ENCODE assay signal across 7 cellular contexts in the genomic region with DNA sequence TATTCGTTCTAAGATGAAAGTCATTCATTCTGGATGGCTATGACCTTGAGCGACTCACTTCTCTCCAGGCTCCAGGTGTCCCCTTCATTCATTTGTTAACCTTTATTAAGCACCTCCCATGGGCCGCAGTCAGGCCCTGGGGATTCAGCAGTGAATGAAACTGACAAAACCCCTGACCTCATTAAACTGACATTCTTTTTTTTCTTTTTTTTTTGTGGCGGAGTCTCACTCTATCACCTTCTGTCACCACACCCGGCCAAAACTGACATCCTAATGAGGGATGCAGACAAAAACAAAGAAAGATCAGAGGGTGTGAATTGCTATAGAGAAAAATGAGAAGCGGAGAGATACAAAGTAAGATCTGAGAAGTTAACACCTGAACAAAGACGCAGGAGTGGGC.
"Had no signal": no experiment of that assay in that cellular context is flagged by ENCODE, and none has a peak within 500 bp of the region (broad histone marks: within the 10 kb centered on the region; RNA-seq: fewer than 3 reads in every experiment).

No MANE protein-coding gene starts in this region.

- FAIRE-seq: frontal cortex, kidney, pancreas, urothelium cell line had no signal

- H3K27ac ChIP-seq: breast epithelium, neural progenitor cell, pancreas, stomach had no signal

- H3K27me3 ChIP-seq: breast epithelium, pancreas, stomach had no signal

- H3K4me2 ChIP-seq: neural progenitor cell had no signal

- H3K36me3 ChIP-seq: breast epithelium, neural progenitor cell, pancreas had no signal

- H3K4me3 ChIP-seq: breast epithelium, neural progenitor cell, pancreas, stomach had no signal

- H3K9me3 ChIP-seq: breast epithelium, pancreas, stomach had no signal

- H3K9ac ChIP-seq: neural progenitor cell had no signal

- H3K4me1 ChIP-seq: breast epithelium, neural progenitor cell, pancreas had no signal

- H2AFZ ChIP-seq: neural progenitor cell had no signal
